16 cellular contexts compared by ENCODE assay signal in genomic region chr10:96595741-96596140, GRCh38. TPM values are rescaled to one million over a fixed set of nuclear protein-coding genes. Genes with fewer than 3 reads are reported as not detected.
DNase-seq lines count a peak whose midpoint lies in the region; ATAC-seq and TF ChIP-seq lines count a peak whose summit lies in the region.
"Had no signal": no experiment of that assay in that cellular context is flagged by ENCODE, and none has a peak within 500 bp of the region (broad histone marks: within the 10 kb centered on the region; RNA-seq: fewer than 3 reads in every experiment).

No MANE protein-coding gene starts in this region.

- CTCF ChIA-PET in Caco-2 (lab: Charles Lee): no interaction called here

- H3K36me3 Mint-ChIP-seq in Caco-2 (ENCODE audit: insufficient read depth, unreplicated experiment): no peaks in the 10 kb centered on the region
- peaks cover 8% of the 10 kb centered on the region for H3K36me3 Mint-ChIP-seq in central memory CD8-positive, alpha-beta T cell (ENCODE audit: insufficient read depth)
- H3K36me3 Mint-ChIP-seq in stimulated activated naive B cell treated with anti-CD40 and anti-IgM and Interleukin-4, amounts not matched to agents 10 μg/mL and 1 μg/mL and 100 μg/mL, for 72 hours: peaks cover 27 to 45% of the 10 kb centered on the region in 2 donors

- no peak overlapping the region for H3K27ac ChIP-seq in ascending aorta
- H3K27ac ChIP-seq: HL-60 had no signal

- no peaks in the 10 kb centered on the region for H3K27me3 Mint-ChIP-seq in Caco-2 (ENCODE audit: insufficient read depth, unreplicated experiment)
- no peaks in the 10 kb centered on the region for H3K27me3 Mint-ChIP-seq in central memory CD8-positive, alpha-beta T cell
- H3K27me3 Mint-ChIP-seq in stimulated activated naive B cell treated with anti-CD40 and anti-IgM and Interleukin-4, amounts not matched to agents 10 μg/mL and 1 μg/mL and 100 μg/mL, for 72 hours: no peaks in the 10 kb centered on the region
- H3K27me3 Mint-ChIP-seq: CD4-positive, alpha-beta T cell had no signal

- DNase-seq in Caco-2 (no peak), myocyte (ENCODE audit: low read depth) (peak; percentile 61), ascending aorta (ENCODE audit: low spot score in 2 of 2) (no peak)
- DNase-seq in central memory CD8-positive, alpha-beta T cell (ENCODE audit: low spot score in 2 of 2): no peak
- DNase-seq in stimulated activated naive B cell treated with anti-CD40 and anti-IgM and Interleukin-4, amounts not matched to agents 10 μg/mL and 1 μg/mL and 100 μg/mL, for 72 hours: no peak
- DNase-seq: ACHN; C1 segment of cervical spinal cord; CD4-positive, alpha-beta T cell; DMS79; H7 had no signal

- peaks cover 20% of the 10 kb centered on the region for H3K4me1 Mint-ChIP-seq in Caco-2 (ENCODE audit: low read depth, unreplicated experiment)
- peaks cover 5% of the 10 kb centered on the region for H3K4me1 Mint-ChIP-seq in central memory CD8-positive, alpha-beta T cell
- peaks cover 7 to 12% of the 10 kb centered on the region in 2 donors for H3K4me1 Mint-ChIP-seq in stimulated activated naive B cell treated with anti-CD40 and anti-IgM and Interleukin-4, amounts not matched to agents 10 μg/mL and 1 μg/mL and 100 μg/mL, for 72 hours
- H3K4me1 Mint-ChIP-seq: GM23338 had no signal

- POLR2A ChIA-PET in Caco-2 (lab: Charles Lee): no interaction called here

- H3K4me3 ChIP-seq in Caco-2 (ENCODE audit: low read depth, low read length): no peak overlapping the region
- H3K4me3 ChIP-seq in ascending aorta: no peak overlapping the region
- H3K4me3 ChIP-seq: GM12878, GM23338 had no signal

- intact Hi-C loops in Caco-2 (cut with micrococcal nuclease; ENCODE audit: unreplicated experiment): no loop called here
- intact Hi-C loops in ascending aorta (cut with DNase I): no loop called here

- no peaks in the 10 kb centered on the region for H3K27me3 ChIP-seq in Caco-2 (replicated peaks; ENCODE audit: control insufficient read depth, insufficient read depth, low read length)
- H3K27me3 ChIP-seq in ascending aorta: no peaks in the 10 kb centered on the region

- ATAC-seq in central memory CD8-positive, alpha-beta T cell (replicated peaks; ENCODE audit: extremely low read depth, poor library complexity, severe bottlenecking): no peak
- no peak for ATAC-seq in stimulated activated naive B cell treated with anti-CD40 and anti-IgM and Interleukin-4, amounts not matched to agents 10 μg/mL and 1 μg/mL and 100 μg/mL, for 72 hours (replicated peaks)
- no peak for ATAC-seq in GM21825 (IDR thresholded peaks at IDR 0.05; ENCODE audit: unreplicated experiment)
- no peak for ATAC-seq in HG03045 (IDR thresholded peaks at IDR 0.05; ENCODE audit: unreplicated experiment)
- no peak for ATAC-seq in HG03469 (IDR thresholded peaks at IDR 0.05; ENCODE audit: unreplicated experiment)
- ATAC-seq: GM12878, GM23338 had no signal

- TF ChIP-seq CTCF in Caco-2 (IDR thresholded peaks at IDR 0.05; ENCODE audit: insufficient read depth in 1 of 2, low read depth in 1 of 2, low read length in 1 of 2, severe bottlenecking in 1 of 2, unreplicated experiment in 1 of 2): no peak
- no peak for TF ChIP-seq CTCF in ascending aorta (IDR thresholded peaks at IDR 0.05)

- H3K9me3 ChIP-seq in Caco-2: no peaks in the 10 kb centered on the region
- no peaks in the 10 kb centered on the region for H3K9me3 ChIP-seq in ascending aorta

- no peaks in the 10 kb centered on the region for H3K36me3 ChIP-seq in Caco-2 (ENCODE audit: control insufficient read depth, insufficient read depth, low read length)
- no peaks in the 10 kb centered on the region for H3K36me3 ChIP-seq in ascending aorta

- no peak overlapping the region for H3K4me3 Mint-ChIP-seq in Caco-2 (ENCODE audit: unreplicated experiment)
- H3K4me3 Mint-ChIP-seq in central memory CD8-positive, alpha-beta T cell: no peak overlapping the region
- H3K4me3 Mint-ChIP-seq in stimulated activated naive B cell treated with anti-CD40 and anti-IgM and Interleukin-4, amounts not matched to agents 10 μg/mL and 1 μg/mL and 100 μg/mL, for 72 hours: no peak overlapping the region
- H3K4me3 Mint-ChIP-seq: CD4-positive, alpha-beta T cell; GM23338 had no signal

- H3K27ac Mint-ChIP-seq in Caco-2 (ENCODE audit: unreplicated experiment): peak overlapping the region; percentile 30
- peak overlapping the region; percentile 44 for H3K27ac Mint-ChIP-seq in central memory CD8-positive, alpha-beta T cell (ENCODE audit: low read depth)
- peak overlapping the region; percentile 52 for H3K27ac Mint-ChIP-seq in stimulated activated naive B cell treated with anti-CD40 and anti-IgM and Interleukin-4, amounts not matched to agents 10 μg/mL and 1 μg/mL and 100 μg/mL, for 72 hours
- H3K27ac Mint-ChIP-seq: CD4-positive, alpha-beta T cell; GM23338 had no signal

- no TSS peak for BruUV-seq in Caco-2 (replicated peaks; lab: Mats Ljungman, UMichigan)

- H3K4me1 ChIP-seq in Caco-2 (peaks cover 19% of the 10 kb centered on the region), ascending aorta (no peaks in the 10 kb centered on the region)

- no peaks in the 10 kb centered on the region for H3K9me3 Mint-ChIP-seq in Caco-2 (ENCODE audit: unreplicated experiment)
- no peaks in the 10 kb centered on the region for H3K9me3 Mint-ChIP-seq in central memory CD8-positive, alpha-beta T cell
- H3K9me3 Mint-ChIP-seq in stimulated activated naive B cell treated with anti-CD40 and anti-IgM and Interleukin-4, amounts not matched to agents 10 μg/mL and 1 μg/mL and 100 μg/mL, for 72 hours: peaks cover 0 to 6% of the 10 kb centered on the region in 2 donors
- H3K9me3 Mint-ChIP-seq: CD4-positive, alpha-beta T cell; GM23338 had no signal

RNA-seq across cellular contexts. Expression of gene TM9SF3, which starts 8.9 kb away (rescaled TPM):
- total RNA-seq in Caco-2 (2022) (176 and 184 TPM in 2 replicates), myocyte (96.6 and 109 TPM in 2 replicates), ascending aorta (30.4 TPM)
- 61.6 TPM for polyA plus RNA-seq in myocyte (2012)
